1 cellular context compared by ENCODE assay signal in genomic region chr20:25237610-25238318, GRCh38.
TF ChIP-seq lines count a peak whose summit lies in the region.

No MANE protein-coding gene starts in this region.

TF ChIP-seq in K562, 482 proteins besides CTCF, POLR2A, EP300 and RAD21 (continued from another document):
- TF ChIP-seq ZNF512 (tag; IDR thresholded peaks at IDR 0.05) (no peak), TFAP4 (CRISPR knock-in tag; IDR thresholded peaks at IDR 0.05; ENCODE audit: borderline replicate concordance) (no peak), NR0B1 (IDR thresholded peaks at IDR 0.05; ENCODE audit: partially characterized antibody) (no peak), RBM17 (IDR thresholded peaks at IDR 0.05; ENCODE audit: borderline replicate concordance, low read depth, low read length) (no peak), ZNF76 (CRISPR knock-in tag; IDR thresholded peaks at IDR 0.05; ENCODE audit: borderline replicate concordance) (peak; percentile 30; the same call in 1 of the 2 replicates), KLF1 (tag; IDR thresholded peaks at IDR 0.05) (no peak), PHTF2 (CRISPR knock-in tag; IDR thresholded peaks at IDR 0.05) (no peak), ZNF316 (IDR thresholded peaks at IDR 0.05) (peak; percentile 3; the same call in 1 of the 2 replicates), ZNF431 (CRISPR knock-in tag; IDR thresholded peaks at IDR 0.05) (no peak), POLR3A (IDR thresholded peaks at IDR 0.05; ENCODE audit: borderline replicate concordance, extremely low read depth, insufficient read depth, insufficient read length) (no peak), JUNB (CRISPR knock-in tag; conservative IDR thresholded peaks at IDR 0.05) (peak; percentile 97), ZBED1 (IDR thresholded peaks at IDR 0.05) (no peak), ZNF324 (CRISPR knock-in tag; IDR thresholded peaks at IDR 0.05) (no peak), ZNF79 (CRISPR knock-in tag; IDR thresholded peaks at IDR 0.05; ENCODE audit: low read depth) (no peak), ZNF121 (CRISPR knock-in tag; conservative IDR thresholded peaks at IDR 0.05) (no peak), LARP7 (IDR thresholded peaks at IDR 0.05) (no peak), BCL6 (CRISPR knock-in tag; IDR thresholded peaks at IDR 0.05) (no peak), DPF2 (IDR thresholded peaks at IDR 0.05) (peak; percentile 92), EGR1 (conservative IDR thresholded peaks at IDR 0.05) (peak; percentile 53), ARID2 (IDR thresholded peaks at IDR 0.05) (no peak), POU5F1 (IDR thresholded peaks at IDR 0.05; ENCODE audit: borderline replicate concordance, low read depth, low read length, partially characterized antibody) (no peak)
- TF ChIP-seq, protein P1, sequence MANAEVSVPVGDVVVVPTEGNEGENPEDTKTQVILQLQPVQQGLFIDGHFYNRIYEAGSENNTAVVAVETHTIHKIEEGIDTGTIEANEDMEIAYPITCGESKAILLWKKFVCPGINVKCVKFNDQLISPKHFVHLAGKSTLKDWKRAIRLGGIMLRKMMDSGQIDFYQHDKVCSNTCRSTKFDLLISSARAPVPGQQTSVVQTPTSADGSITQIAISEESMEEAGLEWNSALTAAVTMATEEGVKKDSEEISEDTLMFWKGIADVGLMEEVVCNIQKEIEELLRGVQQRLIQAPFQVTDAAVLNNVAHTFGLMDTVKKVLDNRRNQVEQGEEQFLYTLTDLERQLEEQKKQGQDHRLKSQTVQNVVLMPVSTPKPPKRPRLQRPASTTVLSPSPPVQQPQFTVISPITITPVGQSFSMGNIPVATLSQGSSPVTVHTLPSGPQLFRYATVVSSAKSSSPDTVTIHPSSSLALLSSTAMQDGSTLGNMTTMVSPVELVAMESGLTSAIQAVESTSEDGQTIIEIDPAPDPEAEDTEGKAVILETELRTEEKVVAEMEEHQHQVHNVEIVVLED (CRISPR knock-in tag; IDR thresholded peaks at IDR 0.05), result no peak
- TF ChIP-seq, protein P2, sequence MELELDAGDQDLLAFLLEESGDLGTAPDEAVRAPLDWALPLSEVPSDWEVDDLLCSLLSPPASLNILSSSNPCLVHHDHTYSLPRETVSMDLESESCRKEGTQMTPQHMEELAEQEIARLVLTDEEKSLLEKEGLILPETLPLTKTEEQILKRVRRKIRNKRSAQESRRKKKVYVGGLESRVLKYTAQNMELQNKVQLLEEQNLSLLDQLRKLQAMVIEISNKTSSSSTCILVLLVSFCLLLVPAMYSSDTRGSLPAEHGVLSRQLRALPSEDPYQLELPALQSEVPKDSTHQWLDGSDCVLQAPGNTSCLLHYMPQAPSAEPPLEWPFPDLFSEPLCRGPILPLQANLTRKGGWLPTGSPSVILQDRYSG (tag; conservative IDR thresholded peaks at IDR 0.05; ENCODE audit: low read depth), result no peak
- TF ChIP-seq, protein P3, sequence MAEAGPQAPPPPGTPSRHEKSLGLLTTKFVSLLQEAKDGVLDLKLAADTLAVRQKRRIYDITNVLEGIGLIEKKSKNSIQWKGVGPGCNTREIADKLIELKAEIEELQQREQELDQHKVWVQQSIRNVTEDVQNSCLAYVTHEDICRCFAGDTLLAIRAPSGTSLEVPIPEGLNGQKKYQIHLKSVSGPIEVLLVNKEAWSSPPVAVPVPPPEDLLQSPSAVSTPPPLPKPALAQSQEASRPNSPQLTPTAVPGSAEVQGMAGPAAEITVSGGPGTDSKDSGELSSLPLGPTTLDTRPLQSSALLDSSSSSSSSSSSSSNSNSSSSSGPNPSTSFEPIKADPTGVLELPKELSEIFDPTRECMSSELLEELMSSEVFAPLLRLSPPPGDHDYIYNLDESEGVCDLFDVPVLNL (CRISPR knock-in tag; IDR thresholded peaks at IDR 0.05; ENCODE audit: low read depth), result no peak
